ENCODE assay signal across 9 cellular contexts in genomic region chr10:77949167-77949566, GRCh38. TPM values are rescaled to one million over a fixed set of nuclear protein-coding genes. Genes with fewer than 3 reads are reported as not detected.
A peak's percentile ranks its signal among the peaks of the same experiment; 100 is the strongest.
DNase-seq lines count a peak whose midpoint lies in the region; ATAC-seq and TF ChIP-seq lines count a peak whose summit lies in the region.
"Had no signal": no experiment of that assay in that cellular context is flagged by ENCODE, and none has a peak within 500 bp of the region (broad histone marks: within the 10 kb centered on the region; RNA-seq: fewer than 3 reads in every experiment).

No MANE protein-coding gene starts in this region.

- ATAC-seq in PC-3 (peak; percentile 94), HG02571 (IDR thresholded peaks at IDR 0.05; ENCODE audit: unreplicated experiment) (no peak)

- H3K36me3 ChIP-seq in PC-3 (ENCODE audit: low read depth, low read length) = peaks cover 13% of the 10 kb centered on the region; the same call in 1 of the 2 replicates
- no peaks in the 10 kb centered on the region for H3K36me3 ChIP-seq in esophagus (ENCODE audit: control insufficient read depth in 2 of 2, insufficient read depth in 2 of 2, low read length in 1 of 2)
- no peaks in the 10 kb centered on the region for H3K36me3 ChIP-seq in parathyroid adenoma (ENCODE audit: control insufficient read depth, insufficient read depth, low read length)
- no peaks in the 10 kb centered on the region for H3K36me3 ChIP-seq in Peyer's patch

- no peak for TF ChIP-seq POLR2A in Peyer's patch (IDR thresholded peaks at IDR 0.05)

- WGBS in esophagus, 2 donors = 22 to 36% methylated on average over 6 to 7 of the region's 7 CpGs

- intact Hi-C loops in PC-3 (cut with micrococcal nuclease) = loop anchor here (1.0 kb wide), 5 partner anchors 22 to 103 kb away; partner anchors contain the start of gene DLG5

- H3K9me3 ChIP-seq in PC-3 (ENCODE audit: low read length) = peaks cover 17% of the 10 kb centered on the region
- no peaks in the 10 kb centered on the region for H3K9me3 ChIP-seq in esophagus (ENCODE audit: control insufficient read depth in 2 of 2, insufficient read depth in 1 of 2, low read depth in 1 of 2, low read length in 1 of 2)
- no peaks in the 10 kb centered on the region for H3K9me3 ChIP-seq in parathyroid adenoma (ENCODE audit: control insufficient read depth, low read length)
- H3K9me3 ChIP-seq in Peyer's patch = peaks cover 0 to 10% (median 3%) of the 10 kb centered on the region in 4 donors

- no peaks in the 10 kb centered on the region for H3K79me2 ChIP-seq in PC-3 (ENCODE audit: low read length)
- no peaks in the 10 kb centered on the region for H3K79me2 ChIP-seq in parathyroid adenoma

- CTCF ChIA-PET in PC-3 (lab: Charles Lee) = interaction anchor here (0.6 to 1.7 kb wide), 5 partner anchors 25 to 59 kb away, joined by 3 to 8 read pairs (median 4); no protein-coding TSS in a partner anchor
- CTCF ChIA-PET in GM10248 (lab: Yijun Ruan, JAX) = no interaction called here

- POLR2A ChIA-PET in PC-3 (lab: Charles Lee; ENCODE audit: unreplicated experiment) = interaction anchor here (0.6 to 1.5 kb wide), 4 partner anchors 22 to 34 kb away, joined by 3 to 7 read pairs (median 4); partner anchors contain the start of gene DLG5
- POLR2A ChIA-PET in GM10248 (lab: Yijun Ruan, JAX) = no interaction called here

- no peaks in the 10 kb centered on the region for H3K9me2 ChIP-seq in PC-3 (replicated peaks; ENCODE audit: low read length)

- TF ChIP-seq CTCF in PC-3 (conservative IDR thresholded peaks at IDR 0.05; ENCODE audit: low read depth, low read length) (no peak), parathyroid adenoma (IDR thresholded peaks at IDR 0.05) (no peak), GM10248 (IDR thresholded peaks at IDR 0.05; ENCODE audit: control extremely low read depth, extremely low read depth, low read depth, missing control alignments) (no peak), Peyer's patch (IDR thresholded peaks at IDR 0.05) (no peak)

- H2AFZ ChIP-seq in PC-3 (ENCODE audit: low read length) = peak overlapping the region; percentile 56
- peak overlapping the region; percentile 82 for H2AFZ ChIP-seq in parathyroid adenoma

- H3F3A ChIP-seq in PC-3 (ENCODE audit: low read length, unreplicated experiment) = peaks cover 24% of the 10 kb centered on the region

- H3K4me2 ChIP-seq in PC-3 (ENCODE audit: low read length) (peak overlapping the region; percentile 51), parathyroid adenoma (ENCODE audit: low read length) (no peak overlapping the region)

- H3K9ac ChIP-seq in PC-3 (ENCODE audit: low read length) (peak overlapping the region; percentile 14), parathyroid adenoma (no peak overlapping the region)

- no peaks in the 10 kb centered on the region for H4K20me1 ChIP-seq in PC-3 (ENCODE audit: low read length)

- H3K27ac ChIP-seq in PC-3 (ENCODE audit: low read length) = peak overlapping the region; percentile 69
- H3K27ac ChIP-seq in esophagus (ENCODE audit: low read depth in 2 of 2, low read length in 1 of 2) = peak overlapping the region; percentile 71 to 72
- peak overlapping the region; percentile 48 for H3K27ac ChIP-seq in parathyroid adenoma
- no peak overlapping the region for H3K27ac ChIP-seq in Peyer's patch

- in situ Hi-C loops in G401 (cut with HindIII; ENCODE audit: low sequenced_read_pairs) = no loop called here

- H3K27me3 ChIP-seq in PC-3 (ENCODE audit: low read length) (no peaks in the 10 kb centered on the region), esophagus (ENCODE audit: control insufficient read depth in 1 of 2, insufficient read depth in 2 of 2, low read length in 2 of 2) (no peaks in the 10 kb centered on the region), parathyroid adenoma (ENCODE audit: control insufficient read depth, insufficient read depth, low read length) (no peaks in the 10 kb centered on the region), Peyer's patch (no peaks in the 10 kb centered on the region)

- H3K4me1 ChIP-seq in PC-3 (ENCODE audit: insufficient read depth, low read length) (peaks cover 36% of the 10 kb centered on the region), esophagus (ENCODE audit: control insufficient read depth in 2 of 2, insufficient read depth in 2 of 2, low read length in 1 of 2) (no peaks in the 10 kb centered on the region), parathyroid adenoma (peaks cover 7% of the 10 kb centered on the region), Peyer's patch (no peaks in the 10 kb centered on the region)

- BruUV-seq in PC-3 (replicated peaks; lab: Mats Ljungman, UMichigan) = no TSS peak

- DNase-seq in G401 (ENCODE audit: low spot score) = peak; percentile 21
- peak; percentile 100 for DNase-seq in PC-3
- no peak for DNase-seq in GM10248 (ENCODE audit: extremely low spot score)
- no peak for DNase-seq in Peyer's patch
- no peak for DNase-seq in NCI-H128 (lab: John Stamatoyannopoulos, UW; ENCODE audit: unreplicated experiment)
- DNase-seq: stimulated activated naive CD4-positive, alpha-beta T cell treated with Interleukin-2 at 50 U/mL for 16 hours had no signal

- peak overlapping the region; percentile 3; the same call in 1 of the 2 replicates for H3K4me3 ChIP-seq in PC-3 (ENCODE audit: low read length)
- H3K4me3 ChIP-seq in esophagus (ENCODE audit: low read depth in 1 of 2, low read length in 2 of 2) = no peak overlapping the region
- no peak overlapping the region for H3K4me3 ChIP-seq in parathyroid adenoma (ENCODE audit: low read depth, low read length)
- no peak overlapping the region for H3K4me3 ChIP-seq in Peyer's patch

RNA-seq across cellular contexts. Expression of gene DLG5, which starts 22.6 kb away (rescaled TPM):
- 34.5 and 48.7 TPM in 2 replicates for total RNA-seq in G401 (2014; rRNA removed; shearing (Covaris generic))
- total RNA-seq in PC-3 (2014; rRNA removed) = 118 and 158 TPM in 2 replicates
- polyA plus RNA-seq in esophagus = 10 to 100 TPM; 13.9 to 17.4 TPM
- total RNA-seq in Peyer's patch = 100 to 1,000 TPM in 1 of 4 donors, 10 to 100 TPM in 3; 40.6 to 134 (median 61.5) TPM

Comparison
In these comparisons a context has a peak if more than half of its experiments do, and no peak if none do; other contexts are left out.
1. DNase-seq: peak in G401 (single experiment) and PC-3 (single experiment); none in GM10248 (single experiment), Peyer's patch (0 of 3) and NCI-H128 (single experiment).
2. H3K27ac ChIP-seq: peak in PC-3 (single experiment), esophagus (2 of 2) and parathyroid adenoma (single experiment); none in Peyer's patch (0 of 4).